8 cellular contexts compared by ENCODE assay signal in the genomic region with DNA sequence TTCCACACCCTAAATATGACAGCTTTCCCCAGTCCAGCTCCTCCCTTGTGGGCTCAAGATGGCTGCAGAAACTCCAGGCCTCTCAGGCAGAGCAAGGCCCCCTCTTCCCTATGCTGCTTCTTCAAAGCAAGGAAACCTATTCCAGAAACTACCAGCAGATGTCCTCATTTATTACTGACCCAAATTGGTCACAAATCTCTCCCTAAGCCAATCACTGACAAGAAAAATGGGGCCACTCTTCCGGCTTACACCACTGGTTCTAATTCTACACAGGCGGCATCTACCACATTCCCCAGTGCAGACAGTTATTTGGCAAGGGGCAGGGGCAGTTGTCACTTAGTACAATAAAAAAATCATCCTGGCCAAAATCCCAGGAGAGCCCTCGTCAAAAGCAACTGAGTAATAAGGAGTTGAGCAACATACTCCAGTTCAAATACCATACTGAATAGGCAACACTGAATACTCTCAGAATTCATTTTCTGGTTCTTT.
DNase-seq lines count a peak whose midpoint lies in the region; ATAC-seq, FAIRE-seq and TF ChIP-seq lines count a peak whose summit lies in the region.

No MANE protein-coding gene starts in this region.

- no peak overlapping the region for H3K9ac ChIP-seq in OCI-LY1 (ENCODE audit: low read length)

- no peak overlapping the region for H2AFZ ChIP-seq in OCI-LY1 (ENCODE audit: low read length)

- H3K36me3 ChIP-seq in OCI-LY1 (ENCODE audit: insufficient read depth, low read length) (0 out of 2 replicates have a peak, but pooled peaks cover 4% of the 10 kb centered on the region), left lung (no peaks in the 10 kb centered on the region), thoracic aorta (no peaks in the 10 kb centered on the region)

- H3K9me2 ChIP-seq in OCI-LY1 (ENCODE audit: low read depth, low read length) = no peaks in the 10 kb centered on the region

- intact Hi-C loops in left lung (cut with DNase I) = loop anchor here in 1 of 2 donors (5.0 kb wide), 1 partner anchor 147 kb away; no protein-coding TSS in a partner anchor

- H3K4me3 ChIP-seq in OCI-LY1 (ENCODE audit: low read depth, low read length, poor library complexity, severe bottlenecking) = no peak overlapping the region
- H3K4me3 ChIP-seq in left lung = no peak overlapping the region
- H3K4me3 ChIP-seq in thoracic aorta = no peak overlapping the region

- FAIRE-seq in GM12891 (lab: Jason Lieb, UNC) = peak; percentile 13

- TF ChIP-seq POLR2A in GM12891 (IDR thresholded peaks at IDR 0.05; ENCODE audit: low read depth, low read length) = no peak

- peak; percentile 46 for TF ChIP-seq CTCF in AG09319 (IDR thresholded peaks at IDR 0.05; ENCODE audit: low read depth, low read length)
- TF ChIP-seq CTCF in OCI-LY1 (IDR thresholded peaks at IDR 0.05; ENCODE audit: low read length) = peak; percentile 61
- peak; percentile 57 to 69 for TF ChIP-seq CTCF in left lung (IDR thresholded peaks at IDR 0.05)
- peak; percentile 34 for TF ChIP-seq CTCF in thoracic aorta (IDR thresholded peaks at IDR 0.05)

- H3K79me2 ChIP-seq in OCI-LY1 (ENCODE audit: insufficient read depth, low read length) = no peaks in the 10 kb centered on the region

- ATAC-seq in HG03025 (IDR thresholded peaks at IDR 0.05; ENCODE audit: low FRiP score, unreplicated experiment) (peak; percentile 51), left lung (peak; percentile 90), thoracic aorta (ENCODE audit: insufficient number of reproducible peaks, low FRiP score, low read depth) (peak; percentile 41)

- H3K4me1 ChIP-seq in OCI-LY1 (ENCODE audit: insufficient read depth, low read length, severe bottlenecking) (peaks cover 22% of the 10 kb centered on the region), left lung (peaks cover 5 to 36% of the 10 kb centered on the region in 2 donors), thoracic aorta (ENCODE audit: control insufficient read depth in 1 of 2, low read depth in 2 of 2) (peaks cover 0 to 11% of the 10 kb centered on the region in 2 donors)

- no peaks in the 10 kb centered on the region for H4K20me1 ChIP-seq in OCI-LY1 (ENCODE audit: insufficient read depth, low read length)

- DNase-seq in AG09319 (ENCODE audit: extremely low read depth, low read depth) (peak; percentile 15), GM12891 (ENCODE audit: insufficient read length, low spot score) (peak; percentile 20), cerebellum (ENCODE audit: low spot score) (peak; percentile 74), left lung (peak in 1 of 2 donors; percentile 57), thoracic aorta (ENCODE audit: low spot score) (peak; percentile 55), dedifferentiated amniotic fluid mesenchymal stem cell (ENCODE audit: extremely low spot score) (no peak)

- H3K27me3 ChIP-seq in OCI-LY1 (ENCODE audit: insufficient read depth, low read length) = no peaks in the 10 kb centered on the region
- H3K27me3 ChIP-seq in left lung = no peaks in the 10 kb centered on the region
- no peaks in the 10 kb centered on the region for H3K27me3 ChIP-seq in thoracic aorta (replicated peaks; ENCODE audit: insufficient read depth)

- no peak overlapping the region; the same call in 1 of the 2 replicates for H3K4me2 ChIP-seq in OCI-LY1 (ENCODE audit: low read length)

- H3K9me3 ChIP-seq in OCI-LY1 (ENCODE audit: low read length) = no peaks in the 10 kb centered on the region
- no peaks in the 10 kb centered on the region for H3K9me3 ChIP-seq in left lung
- H3K9me3 ChIP-seq in thoracic aorta = no peaks in the 10 kb centered on the region

- no peaks in the 10 kb centered on the region for H3F3A ChIP-seq in OCI-LY1 (ENCODE audit: insufficient read depth, low read length)

- no peak overlapping the region for H3K27ac ChIP-seq in OCI-LY1 (ENCODE audit: low read depth, low read length, poor library complexity, severe bottlenecking)
- H3K27ac ChIP-seq in left lung = peak overlapping the region; percentile 18 to 33
- H3K27ac ChIP-seq in thoracic aorta = no peak overlapping the region

TF ChIP-seq in GM12891, 5 proteins besides CTCF, POLR2A, EP300 and RAD21:
- TF ChIP-seq POLR2AphosphoS5 (IDR thresholded peaks at IDR 0.05; ENCODE audit: low read depth, low read length) (no peak), PAX5 (IDR thresholded peaks at IDR 0.05; ENCODE audit: insufficient read depth, low read length, severe bottlenecking) (no peak)

Comparison
In these comparisons a context has a peak if more than half of its experiments do, and no peak if none do; other contexts are left out.
1. H3K27ac ChIP-seq: peak in left lung (2 of 2); none in OCI-LY1 (single experiment) and thoracic aorta (0 of 2).
2. Peak in every context shown above with its lines, with median percentiles within 50 percentile points of each other: CTCF ChIP-seq and ATAC-seq.